ENCODE assay signal across 2 cellular contexts in the genomic region with DNA sequence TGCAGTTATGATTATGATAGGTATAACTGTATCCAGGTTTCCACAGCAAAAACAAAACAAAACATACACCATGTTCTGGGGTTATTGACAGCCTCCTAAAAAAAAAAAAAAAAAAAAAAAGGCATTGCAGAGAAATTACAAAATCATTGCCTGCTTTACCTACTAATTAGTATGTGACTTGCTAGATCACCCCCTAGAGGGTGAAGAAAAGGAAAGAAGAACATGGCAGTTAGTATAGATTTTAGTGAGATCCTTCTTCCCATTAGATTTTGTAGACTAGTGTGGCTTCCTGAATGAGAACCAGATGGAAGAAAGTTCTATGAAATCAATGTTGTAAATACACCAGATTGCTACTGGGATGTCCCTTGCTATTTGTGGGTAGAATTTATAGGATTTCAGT.
TF ChIP-seq lines count a peak whose summit lies in the region.

No MANE protein-coding gene starts in this region.

TF ChIP-seq in SK-N-SH, 30 proteins besides CTCF, POLR2A, EP300 and RAD21 (continued from another document):
- TF ChIP-seq, protein P1, sequence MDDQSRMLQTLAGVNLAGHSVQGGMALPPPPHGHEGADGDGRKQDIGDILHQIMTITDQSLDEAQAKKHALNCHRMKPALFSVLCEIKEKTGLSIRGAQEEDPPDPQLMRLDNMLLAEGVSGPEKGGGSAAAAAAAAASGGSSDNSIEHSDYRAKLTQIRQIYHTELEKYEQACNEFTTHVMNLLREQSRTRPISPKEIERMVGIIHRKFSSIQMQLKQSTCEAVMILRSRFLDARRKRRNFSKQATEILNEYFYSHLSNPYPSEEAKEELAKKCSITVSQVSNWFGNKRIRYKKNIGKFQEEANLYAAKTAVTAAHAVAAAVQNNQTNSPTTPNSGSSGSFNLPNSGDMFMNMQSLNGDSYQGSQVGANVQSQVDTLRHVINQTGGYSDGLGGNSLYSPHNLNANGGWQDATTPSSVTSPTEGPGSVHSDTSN (IDR thresholded peaks at IDR 0.05), result no peak
- TF ChIP-seq SMC3 (IDR thresholded peaks at IDR 0.05; ENCODE audit: low read depth, low read length), result no peak
- TF ChIP-seq CHD2 (IDR thresholded peaks at IDR 0.05; ENCODE audit: low read length, partially characterized antibody), result no peak
- no peak for TF ChIP-seq ELF1 (IDR thresholded peaks at IDR 0.05)
- TF ChIP-seq, protein P2, sequence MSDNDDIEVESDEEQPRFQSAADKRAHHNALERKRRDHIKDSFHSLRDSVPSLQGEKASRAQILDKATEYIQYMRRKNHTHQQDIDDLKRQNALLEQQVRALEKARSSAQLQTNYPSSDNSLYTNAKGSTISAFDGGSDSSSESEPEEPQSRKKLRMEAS (IDR thresholded peaks at IDR 0.05; ENCODE audit: low read depth), result no peak
- TF ChIP-seq, protein P3, sequence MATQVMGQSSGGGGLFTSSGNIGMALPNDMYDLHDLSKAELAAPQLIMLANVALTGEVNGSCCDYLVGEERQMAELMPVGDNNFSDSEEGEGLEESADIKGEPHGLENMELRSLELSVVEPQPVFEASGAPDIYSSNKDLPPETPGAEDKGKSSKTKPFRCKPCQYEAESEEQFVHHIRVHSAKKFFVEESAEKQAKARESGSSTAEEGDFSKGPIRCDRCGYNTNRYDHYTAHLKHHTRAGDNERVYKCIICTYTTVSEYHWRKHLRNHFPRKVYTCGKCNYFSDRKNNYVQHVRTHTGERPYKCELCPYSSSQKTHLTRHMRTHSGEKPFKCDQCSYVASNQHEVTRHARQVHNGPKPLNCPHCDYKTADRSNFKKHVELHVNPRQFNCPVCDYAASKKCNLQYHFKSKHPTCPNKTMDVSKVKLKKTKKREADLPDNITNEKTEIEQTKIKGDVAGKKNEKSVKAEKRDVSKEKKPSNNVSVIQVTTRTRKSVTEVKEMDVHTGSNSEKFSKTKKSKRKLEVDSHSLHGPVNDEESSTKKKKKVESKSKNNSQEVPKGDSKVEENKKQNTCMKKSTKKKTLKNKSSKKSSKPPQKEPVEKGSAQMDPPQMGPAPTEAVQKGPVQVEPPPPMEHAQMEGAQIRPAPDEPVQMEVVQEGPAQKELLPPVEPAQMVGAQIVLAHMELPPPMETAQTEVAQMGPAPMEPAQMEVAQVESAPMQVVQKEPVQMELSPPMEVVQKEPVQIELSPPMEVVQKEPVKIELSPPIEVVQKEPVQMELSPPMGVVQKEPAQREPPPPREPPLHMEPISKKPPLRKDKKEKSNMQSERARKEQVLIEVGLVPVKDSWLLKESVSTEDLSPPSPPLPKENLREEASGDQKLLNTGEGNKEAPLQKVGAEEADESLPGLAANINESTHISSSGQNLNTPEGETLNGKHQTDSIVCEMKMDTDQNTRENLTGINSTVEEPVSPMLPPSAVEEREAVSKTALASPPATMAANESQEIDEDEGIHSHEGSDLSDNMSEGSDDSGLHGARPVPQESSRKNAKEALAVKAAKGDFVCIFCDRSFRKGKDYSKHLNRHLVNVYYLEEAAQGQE (IDR thresholded peaks at IDR 0.05; ENCODE audit: low read depth, low read length), result no peak
- TF ChIP-seq NRF1 (IDR thresholded peaks at IDR 0.05; ENCODE audit: low read depth, low read length), result no peak
- no peak for TF ChIP-seq EZH2phosphoT487 (IDR thresholded peaks at IDR 0.05; ENCODE audit: borderline replicate concordance, low read depth)
- TF ChIP-seq GATA2 (CRISPR knock-in tag; IDR thresholded peaks at IDR 0.05), result no peak

TF ChIP-seq in SK-N-SH treated with all-trans-retinoic acid at 6 μM for 48 hours, 23 proteins besides CTCF, POLR2A, EP300 and RAD21 (continued from another document):
- no peak for TF ChIP-seq PPARA (CRISPR knock-in tag; IDR thresholded peaks at IDR 0.05; ENCODE audit: borderline replicate concordance)
- TF ChIP-seq, protein P4, sequence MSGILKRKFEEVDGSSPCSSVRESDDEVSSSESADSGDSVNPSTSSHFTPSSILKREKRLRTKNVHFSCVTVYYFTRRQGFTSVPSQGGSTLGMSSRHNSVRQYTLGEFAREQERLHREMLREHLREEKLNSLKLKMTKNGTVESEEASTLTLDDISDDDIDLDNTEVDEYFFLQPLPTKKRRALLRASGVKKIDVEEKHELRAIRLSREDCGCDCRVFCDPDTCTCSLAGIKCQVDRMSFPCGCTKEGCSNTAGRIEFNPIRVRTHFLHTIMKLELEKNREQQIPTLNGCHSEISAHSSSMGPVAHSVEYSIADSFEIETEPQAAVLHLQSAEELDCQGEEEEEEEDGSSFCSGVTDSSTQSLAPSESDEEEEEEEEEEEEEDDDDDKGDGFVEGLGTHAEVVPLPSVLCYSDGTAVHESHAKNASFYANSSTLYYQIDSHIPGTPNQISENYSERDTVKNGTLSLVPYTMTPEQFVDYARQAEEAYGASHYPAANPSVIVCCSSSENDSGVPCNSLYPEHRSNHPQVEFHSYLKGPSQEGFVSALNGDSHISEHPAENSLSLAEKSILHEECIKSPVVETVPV (CRISPR knock-in tag; IDR thresholded peaks at IDR 0.05), result no peak
- TF ChIP-seq TOX (CRISPR knock-in tag; IDR thresholded peaks at IDR 0.05; ENCODE audit: borderline replicate concordance), result no peak
- no peak for TF ChIP-seq ZC3H10 (CRISPR knock-in tag; IDR thresholded peaks at IDR 0.05)
- no peak for TF ChIP-seq OSR1 (CRISPR knock-in tag; IDR thresholded peaks at IDR 0.05)
- no peak for TF ChIP-seq ZFP3 (CRISPR knock-in tag; IDR thresholded peaks at IDR 0.05)
- TF ChIP-seq, protein P5, sequence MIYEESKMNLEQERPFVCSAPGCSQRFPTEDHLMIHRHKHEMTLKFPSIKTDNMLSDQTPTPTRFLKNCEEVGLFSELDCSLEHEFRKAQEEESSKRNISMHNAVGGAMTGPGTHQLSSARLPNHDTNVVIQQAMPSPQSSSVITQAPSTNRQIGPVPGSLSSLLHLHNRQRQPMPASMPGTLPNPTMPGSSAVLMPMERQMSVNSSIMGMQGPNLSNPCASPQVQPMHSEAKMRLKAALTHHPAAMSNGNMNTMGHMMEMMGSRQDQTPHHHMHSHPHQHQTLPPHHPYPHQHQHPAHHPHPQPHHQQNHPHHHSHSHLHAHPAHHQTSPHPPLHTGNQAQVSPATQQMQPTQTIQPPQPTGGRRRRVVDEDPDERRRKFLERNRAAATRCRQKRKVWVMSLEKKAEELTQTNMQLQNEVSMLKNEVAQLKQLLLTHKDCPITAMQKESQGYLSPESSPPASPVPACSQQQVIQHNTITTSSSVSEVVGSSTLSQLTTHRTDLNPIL (CRISPR knock-in tag; IDR thresholded peaks at IDR 0.05; ENCODE audit: low read depth), result no peak
- TF ChIP-seq ZNF8 (CRISPR knock-in tag; IDR thresholded peaks at IDR 0.05), result no peak
- TF ChIP-seq, protein P6, sequence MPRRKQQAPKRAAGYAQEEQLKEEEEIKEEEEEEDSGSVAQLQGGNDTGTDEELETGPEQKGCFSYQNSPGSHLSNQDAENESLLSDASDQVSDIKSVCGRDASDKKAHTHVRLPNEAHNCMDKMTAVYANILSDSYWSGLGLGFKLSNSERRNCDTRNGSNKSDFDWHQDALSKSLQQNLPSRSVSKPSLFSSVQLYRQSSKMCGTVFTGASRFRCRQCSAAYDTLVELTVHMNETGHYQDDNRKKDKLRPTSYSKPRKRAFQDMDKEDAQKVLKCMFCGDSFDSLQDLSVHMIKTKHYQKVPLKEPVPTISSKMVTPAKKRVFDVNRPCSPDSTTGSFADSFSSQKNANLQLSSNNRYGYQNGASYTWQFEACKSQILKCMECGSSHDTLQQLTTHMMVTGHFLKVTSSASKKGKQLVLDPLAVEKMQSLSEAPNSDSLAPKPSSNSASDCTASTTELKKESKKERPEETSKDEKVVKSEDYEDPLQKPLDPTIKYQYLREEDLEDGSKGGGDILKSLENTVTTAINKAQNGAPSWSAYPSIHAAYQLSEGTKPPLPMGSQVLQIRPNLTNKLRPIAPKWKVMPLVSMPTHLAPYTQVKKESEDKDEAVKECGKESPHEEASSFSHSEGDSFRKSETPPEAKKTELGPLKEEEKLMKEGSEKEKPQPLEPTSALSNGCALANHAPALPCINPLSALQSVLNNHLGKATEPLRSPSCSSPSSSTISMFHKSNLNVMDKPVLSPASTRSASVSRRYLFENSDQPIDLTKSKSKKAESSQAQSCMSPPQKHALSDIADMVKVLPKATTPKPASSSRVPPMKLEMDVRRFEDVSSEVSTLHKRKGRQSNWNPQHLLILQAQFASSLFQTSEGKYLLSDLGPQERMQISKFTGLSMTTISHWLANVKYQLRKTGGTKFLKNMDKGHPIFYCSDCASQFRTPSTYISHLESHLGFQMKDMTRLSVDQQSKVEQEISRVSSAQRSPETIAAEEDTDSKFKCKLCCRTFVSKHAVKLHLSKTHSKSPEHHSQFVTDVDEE (CRISPR knock-in tag; IDR thresholded peaks at IDR 0.05), result no peak
- TF ChIP-seq ESRRG (CRISPR knock-in tag; IDR thresholded peaks at IDR 0.05), result no peak
- no peak for TF ChIP-seq CSDC2 (CRISPR knock-in tag; IDR thresholded peaks at IDR 0.05)
